Comparison of ENCODE assay signal across 8 cellular contexts in genomic region chr15:75348034-75348562, GRCh38.
A peak's percentile ranks its signal among the peaks of the same experiment; 100 is the strongest.
DNase-seq lines count a peak whose midpoint lies in the region; TF ChIP-seq lines count a peak whose summit lies in the region.

No MANE protein-coding gene starts in this region.

- H3K27me3 ChIP-seq in SU-DHL-6 (ENCODE audit: low read length) (no peaks in the 10 kb centered on the region), parathyroid adenoma (ENCODE audit: control insufficient read depth, insufficient read depth, low read length) (no peaks in the 10 kb centered on the region)

- no peaks in the 10 kb centered on the region for H3K9me2 ChIP-seq in SU-DHL-6 (replicated peaks; ENCODE audit: insufficient read depth, low read length)

- H3K36me3 ChIP-seq in ES-I3 (ENCODE audit: insufficient read depth, low read length), result no peaks in the 10 kb centered on the region
- H3K36me3 ChIP-seq in SU-DHL-6 (ENCODE audit: low read length), result no peaks in the 10 kb centered on the region
- H3K36me3 ChIP-seq in parathyroid adenoma (ENCODE audit: control insufficient read depth, insufficient read depth, low read length), result no peaks in the 10 kb centered on the region

- peak overlapping the region; percentile 73 for H3K4me2 ChIP-seq in SU-DHL-6 (ENCODE audit: low read depth, low read length, poor library complexity, severe bottlenecking)
- H3K4me2 ChIP-seq in parathyroid adenoma (ENCODE audit: low read length), result peak overlapping the region; percentile 99

- no peaks in the 10 kb centered on the region for H4K20me1 ChIP-seq in SU-DHL-6 (ENCODE audit: low read depth, low read length)

- H3F3A ChIP-seq in SU-DHL-6 (ENCODE audit: insufficient read depth), result peaks cover 16% of the 10 kb centered on the region

- H3K27ac ChIP-seq in SU-DHL-6 (ENCODE audit: low read depth, low read length), result no peak overlapping the region
- H3K27ac ChIP-seq in parathyroid adenoma, result peak overlapping the region; percentile 53

- TF ChIP-seq CTCF in SU-DHL-6 (IDR thresholded peaks at IDR 0.05; ENCODE audit: insufficient read depth, low read length, poor library complexity, severe bottlenecking) (no peak), foreskin fibroblast (IDR thresholded peaks at IDR 0.05; ENCODE audit: low read depth, low read length) (no peak), parathyroid adenoma (IDR thresholded peaks at IDR 0.05) (no peak)

- in situ Hi-C loops in ACHN (cut with HindIII; ENCODE audit: low pct_ligation_motif_present, low pct_unique_long_range_greater_than_20kb, low sequenced_read_pairs), result no loop called here

- H3K9me3 ChIP-seq in ES-I3 (ENCODE audit: control insufficient read depth, insufficient read depth, low read length), result no peaks in the 10 kb centered on the region
- H3K9me3 ChIP-seq in SU-DHL-6 (ENCODE audit: insufficient read depth, low read length), result peaks cover 14% of the 10 kb centered on the region; the same call in 1 of the 2 replicates
- no peaks in the 10 kb centered on the region for H3K9me3 ChIP-seq in parathyroid adenoma (ENCODE audit: control insufficient read depth, low read length)

- H3K4me1 ChIP-seq in ES-I3 (ENCODE audit: insufficient read depth, low read length) (no peaks in the 10 kb centered on the region; the same call in 1 of the 2 replicates), parathyroid adenoma (no peaks in the 10 kb centered on the region)

- peak in 1 of 2 donors; percentile 41 for DNase-seq in foreskin fibroblast
- no peak for DNase-seq in ACHN
- no peak for DNase-seq in SHP77 (lab: John Stamatoyannopoulos, UW)
- no peak for DNase-seq in activated naive CD4-positive, alpha-beta T cell (lab: John Stamatoyannopoulos, UW)
- DNase-seq in LoVo (ENCODE audit: low spot score), result no peak

- H3K79me2 ChIP-seq in SU-DHL-6 (ENCODE audit: insufficient read depth, low read length) (no peaks in the 10 kb centered on the region), parathyroid adenoma (no peaks in the 10 kb centered on the region)

- H2AFZ ChIP-seq in SU-DHL-6 (ENCODE audit: low read depth, low read length, severe bottlenecking) (no peak overlapping the region), parathyroid adenoma (peak overlapping the region; percentile 91)

- peak overlapping the region; percentile 66 for H3K9ac ChIP-seq in ES-I3 (ENCODE audit: low read depth, low read length)
- peak overlapping the region; percentile 54 for H3K9ac ChIP-seq in SU-DHL-6 (ENCODE audit: low read length)
- H3K9ac ChIP-seq in parathyroid adenoma, result peak overlapping the region; percentile 28

- H3K4me3 ChIP-seq in SU-DHL-6 (ENCODE audit: insufficient read depth, low read length, poor library complexity, severe bottlenecking), result peak overlapping the region; percentile 66
- peak overlapping the region; percentile 68 to 75 for H3K4me3 ChIP-seq in foreskin fibroblast (ENCODE audit: low read depth in 1 of 2, low read length in 2 of 2)
- peak overlapping the region; percentile 81 for H3K4me3 ChIP-seq in parathyroid adenoma (ENCODE audit: low read depth, low read length)
